Comparison of ENCODE assay signal across 25 cellular contexts in genomic region chr13:65642301-65642700, GRCh38.
"Had no signal": no experiment of that assay in that cellular context is flagged by ENCODE, and none has a peak within 500 bp of the region (broad histone marks: within the 10 kb centered on the region; RNA-seq: fewer than 3 reads in every experiment).

No MANE protein-coding gene starts in this region.

- H3K27ac ChIP-seq: coronary artery, foreskin keratinocyte, left ventricle myocardium inferior, lower lobe of right lung, psoas muscle, right lobe of liver, stomach, thoracic aorta, transverse colon had no signal

- H3K27ac Mint-ChIP-seq: endodermal cell; memory B cell; mesothelial cell of epicardium; natural killer cell; stimulated activated naive B cell treated with anti-CD40 and anti-IgM and Interleukin-4, amounts not matched to agents 10 μg/mL and 1 μg/mL and 100 μg/mL, for 72 hours had no signal

- FAIRE-seq: endothelial cell of umbilical vein, keratinocyte had no signal

- H3K4me1 ChIP-seq: foreskin keratinocyte, left ventricle myocardium inferior, lower lobe of right lung, psoas muscle, right lobe of liver, stomach, transverse colon had no signal

- H3K9me3 ChIP-seq: left ventricle myocardium inferior, lower lobe of right lung, psoas muscle, right lobe of liver, stomach, thoracic aorta, transverse colon had no signal

- H3K36me3 ChIP-seq: left ventricle myocardium inferior, lower lobe of right lung, right lobe of liver, stomach, thoracic aorta, transverse colon had no signal

- ATAC-seq: foreskin keratinocyte; left cardiac atrium; lower lobe of right lung; natural killer cell; psoas muscle; right lobe of liver; stimulated activated naive B cell treated with anti-CD40 and anti-IgM and Interleukin-4, amounts not matched to agents 10 μg/mL and 1 μg/mL and 100 μg/mL, for 72 hours had no signal

- H3K27me3 Mint-ChIP-seq: memory B cell; stimulated activated naive B cell treated with anti-CD40 and anti-IgM and Interleukin-4, amounts not matched to agents 10 μg/mL and 1 μg/mL and 100 μg/mL, for 72 hours had no signal

- H3K36me3 Mint-ChIP-seq: memory B cell; mesothelial cell of epicardium; natural killer cell; stimulated activated naive B cell treated with anti-CD40 and anti-IgM and Interleukin-4, amounts not matched to agents 10 μg/mL and 1 μg/mL and 100 μg/mL, for 72 hours had no signal

- H3K4me3 ChIP-seq: coronary artery, left ventricle myocardium inferior, lower lobe of right lung, psoas muscle, right lobe of liver, stomach, thoracic aorta, transverse colon had no signal

- DNase-seq: effector CD4-positive, alpha-beta T cell; endodermal cell; erythroblast; foreskin keratinocyte; head of caudate nucleus; left cardiac atrium; left ventricle myocardium inferior; lower lobe of right lung; natural killer cell; psoas muscle; retina; right lobe of liver; stimulated activated CD4-positive, alpha-beta T cell treated with anti-CD3 and anti-CD28 coated beads, Interleukin-2, amount 100 ng/mL, for 24 hours; stimulated activated CD4-positive, alpha-beta T cell treated with anti-CD3 and anti-CD28 coated beads, Interleukin-4, amount 100 ng/mL, for 4 hours; stimulated activated naive B cell treated with anti-CD40 and anti-IgM and Interleukin-4, amounts not matched to agents 10 μg/mL and 1 μg/mL and 100 μg/mL, for 72 hours; stomach; substantia nigra; transverse colon had no signal

- H3K4me1 Mint-ChIP-seq: memory B cell; natural killer cell; neural crest cell; stimulated activated naive B cell treated with anti-CD40 and anti-IgM and Interleukin-4, amounts not matched to agents 10 μg/mL and 1 μg/mL and 100 μg/mL, for 72 hours had no signal

- H3K27me3 ChIP-seq: foreskin keratinocyte, right lobe of liver, stomach, transverse colon had no signal

- H3K4me3 Mint-ChIP-seq: endodermal cell; memory B cell; mesothelial cell of epicardium; natural killer cell; neural crest cell; stimulated activated naive B cell treated with anti-CD40 and anti-IgM and Interleukin-4, amounts not matched to agents 10 μg/mL and 1 μg/mL and 100 μg/mL, for 72 hours had no signal

- H3K9me3 Mint-ChIP-seq: endodermal cell; mesothelial cell of epicardium; natural killer cell; neural crest cell; stimulated activated naive B cell treated with anti-CD40 and anti-IgM and Interleukin-4, amounts not matched to agents 10 μg/mL and 1 μg/mL and 100 μg/mL, for 72 hours had no signal
